Comparison of ENCODE assay signal across 1 cellular context in genomic region chr12:12266873-12267634, GRCh38.
A peak's percentile ranks its signal among the peaks of the same experiment; 100 is the strongest.
TF ChIP-seq lines count a peak whose summit lies in the region.

TSS of gene LRP6 (minus strand) at chr12:12267044. CDS start at chr12:12266735, 309 bp downstream.

TF ChIP-seq in HEK293, 187 proteins besides CTCF, POLR2A, EP300 and RAD21 (continued from another document and continues in another):
- TF ChIP-seq ZNF366 (tag by site-specific recombination; conservative IDR thresholded peaks at IDR 0.05): peak; percentile 86
- TF ChIP-seq SCRT2 (tag by site-specific recombination; IDR thresholded peaks at IDR 0.05): peak; percentile 81
- TF ChIP-seq ZNF214 (tag by site-specific recombination; IDR thresholded peaks at IDR 0.05; ENCODE audit: borderline replicate concordance): no peak
- TF ChIP-seq ZNF600 (tag by site-specific recombination; IDR thresholded peaks at IDR 0.05): peak; percentile 84
- TF ChIP-seq ZNF670 (tag by site-specific recombination; IDR thresholded peaks at IDR 0.05; ENCODE audit: low read depth): peak; percentile 95; the same call in 1 of the 2 replicates
- no peak for TF ChIP-seq HOXD13 (CRISPR knock-in tag; IDR thresholded peaks at IDR 0.05; ENCODE audit: borderline replicate concordance)
- peak; percentile 96 for TF ChIP-seq ZNF692 (tag by site-specific recombination; IDR thresholded peaks at IDR 0.05)
- TF ChIP-seq ZNF23 (tag by site-specific recombination; IDR thresholded peaks at IDR 0.05; ENCODE audit: borderline replicate concordance): no peak
- peak; percentile 22; the same call in 1 of the 2 replicates for TF ChIP-seq HOXC10 (CRISPR knock-in tag; IDR thresholded peaks at IDR 0.05)
- peak; percentile 99 for TF ChIP-seq ZNF24 (tag by site-specific recombination; IDR thresholded peaks at IDR 0.05)
- peak; percentile 86 for TF ChIP-seq TRIM28 (IDR thresholded peaks at IDR 0.05; ENCODE audit: borderline replicate concordance, low read length)
- peak; percentile 55; the same call in 1 of the 2 replicates for TF ChIP-seq ZNF548 (tag by site-specific recombination; IDR thresholded peaks at IDR 0.05)
- 0 out of 2 replicates have a peak, but pooled peaks have one; percentile 83 for TF ChIP-seq ZNF747 (tag by site-specific recombination; IDR thresholded peaks at IDR 0.05)
- TF ChIP-seq, protein P1, sequence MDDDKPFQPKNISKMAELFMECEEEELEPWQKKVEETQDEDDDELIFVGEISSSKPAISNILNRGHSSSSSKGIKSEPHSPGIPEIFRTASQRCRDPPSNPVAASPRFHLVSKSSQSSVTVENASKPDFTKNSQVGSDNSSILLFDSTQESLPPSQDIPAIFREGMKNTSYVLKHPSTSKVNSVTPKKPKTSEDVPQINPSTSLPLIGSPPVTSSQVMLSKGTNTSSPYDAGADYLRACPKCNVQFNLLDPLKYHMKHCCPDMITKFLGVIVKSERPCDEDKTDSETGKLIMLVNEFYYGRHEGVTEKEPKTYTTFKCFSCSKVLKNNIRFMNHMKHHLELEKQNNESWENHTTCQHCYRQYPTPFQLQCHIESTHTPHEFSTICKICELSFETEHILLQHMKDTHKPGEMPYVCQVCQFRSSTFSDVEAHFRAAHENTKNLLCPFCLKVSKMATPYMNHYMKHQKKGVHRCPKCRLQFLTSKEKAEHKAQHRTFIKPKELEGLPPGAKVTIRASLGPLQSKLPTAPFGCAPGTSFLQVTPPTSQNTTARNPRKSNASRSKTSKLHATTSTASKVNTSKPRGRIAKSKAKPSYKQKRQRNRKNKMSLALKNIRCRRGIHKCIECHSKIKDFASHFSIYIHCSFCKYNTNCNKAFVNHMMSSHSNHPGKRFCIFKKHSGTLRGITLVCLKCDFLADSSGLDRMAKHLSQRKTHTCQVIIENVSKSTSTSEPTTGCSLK (tag by site-specific recombination; IDR thresholded peaks at IDR 0.05): no peak
- peak; percentile 97 for TF ChIP-seq GLIS1 (tag by site-specific recombination; IDR thresholded peaks at IDR 0.05)
- TF ChIP-seq SP7 (tag by site-specific recombination; IDR thresholded peaks at IDR 0.05): peak; percentile 100
- TF ChIP-seq, protein P2, sequence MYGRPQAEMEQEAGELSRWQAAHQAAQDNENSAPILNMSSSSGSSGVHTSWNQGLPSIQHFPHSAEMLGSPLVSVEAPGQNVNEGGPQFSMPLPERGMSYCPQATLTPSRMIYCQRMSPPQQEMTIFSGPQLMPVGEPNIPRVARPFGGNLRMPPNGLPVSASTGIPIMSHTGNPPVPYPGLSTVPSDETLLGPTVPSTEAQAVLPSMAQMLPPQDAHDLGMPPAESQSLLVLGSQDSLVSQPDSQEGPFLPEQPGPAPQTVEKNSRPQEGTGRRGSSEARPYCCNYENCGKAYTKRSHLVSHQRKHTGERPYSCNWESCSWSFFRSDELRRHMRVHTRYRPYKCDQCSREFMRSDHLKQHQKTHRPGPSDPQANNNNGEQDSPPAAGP (tag by site-specific recombination; IDR thresholded peaks at IDR 0.05): peak; percentile 100
- TF ChIP-seq ZNF76 (tag by site-specific recombination; IDR thresholded peaks at IDR 0.05; ENCODE audit: borderline replicate concordance, low read depth): peak; percentile 93
- TF ChIP-seq ZNF184 (tag by site-specific recombination; IDR thresholded peaks at IDR 0.05): no peak; the same call in 1 of the 2 replicates
- TF ChIP-seq, protein P3, sequence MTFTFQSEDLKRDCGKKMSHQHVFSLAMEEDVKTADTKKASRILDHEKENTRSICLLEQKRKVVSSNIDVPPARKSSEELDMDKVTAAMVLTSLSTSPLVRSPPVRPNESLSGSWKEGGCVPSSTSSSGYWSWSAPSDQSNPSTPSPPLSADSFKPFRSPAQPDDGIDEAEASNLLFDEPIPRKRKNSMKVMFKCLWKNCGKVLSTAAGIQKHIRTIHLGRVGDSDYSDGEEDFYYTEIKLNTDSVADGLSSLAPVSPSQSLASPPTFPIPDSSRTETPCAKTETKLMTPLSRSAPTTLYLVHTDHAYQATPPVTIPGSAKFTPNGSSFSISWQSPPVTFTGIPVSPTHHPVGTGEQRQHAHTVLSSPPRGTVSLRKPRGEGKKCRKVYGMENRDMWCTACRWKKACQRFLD (tag by site-specific recombination; IDR thresholded peaks at IDR 0.05): peak; percentile 98
- TF ChIP-seq ZIC2 (tag by site-specific recombination; IDR thresholded peaks at IDR 0.05): peak; percentile 98
- TF ChIP-seq ZNF513 (tag by site-specific recombination; IDR thresholded peaks at IDR 0.05): no peak; the same call in 1 of the 2 replicates
- peak; percentile 99 for TF ChIP-seq ZFP37 (tag by site-specific recombination; IDR thresholded peaks at IDR 0.05)
- TF ChIP-seq, protein P4, sequence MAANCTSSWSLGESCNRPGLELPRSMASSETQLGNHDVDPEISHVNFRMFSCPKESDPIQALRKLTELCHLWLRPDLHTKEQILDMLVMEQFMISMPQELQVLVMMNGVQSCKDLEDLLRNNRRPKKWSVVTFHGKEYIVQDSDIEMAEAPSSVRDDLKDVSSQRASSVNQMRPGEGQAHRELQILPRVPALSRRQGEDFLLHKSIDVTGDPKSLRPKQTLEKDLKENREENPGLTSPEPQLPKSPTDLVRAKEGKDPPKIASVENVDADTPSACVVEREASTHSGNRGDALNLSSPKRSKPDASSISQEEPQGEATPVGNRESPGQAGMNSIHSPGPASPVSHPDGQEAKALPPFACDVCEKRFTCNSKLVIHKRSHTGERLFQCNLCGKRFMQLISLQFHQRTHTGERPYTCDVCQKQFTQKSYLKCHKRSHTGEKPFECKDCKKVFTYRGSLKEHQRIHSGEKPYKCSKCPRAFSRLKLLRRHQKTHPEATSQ (tag by site-specific recombination; IDR thresholded peaks at IDR 0.05): peak; percentile 97
- peak; percentile 100 for TF ChIP-seq ZNF777 (tag by site-specific recombination; IDR thresholded peaks at IDR 0.05; ENCODE audit: borderline replicate concordance)
- TF ChIP-seq, protein P5, sequence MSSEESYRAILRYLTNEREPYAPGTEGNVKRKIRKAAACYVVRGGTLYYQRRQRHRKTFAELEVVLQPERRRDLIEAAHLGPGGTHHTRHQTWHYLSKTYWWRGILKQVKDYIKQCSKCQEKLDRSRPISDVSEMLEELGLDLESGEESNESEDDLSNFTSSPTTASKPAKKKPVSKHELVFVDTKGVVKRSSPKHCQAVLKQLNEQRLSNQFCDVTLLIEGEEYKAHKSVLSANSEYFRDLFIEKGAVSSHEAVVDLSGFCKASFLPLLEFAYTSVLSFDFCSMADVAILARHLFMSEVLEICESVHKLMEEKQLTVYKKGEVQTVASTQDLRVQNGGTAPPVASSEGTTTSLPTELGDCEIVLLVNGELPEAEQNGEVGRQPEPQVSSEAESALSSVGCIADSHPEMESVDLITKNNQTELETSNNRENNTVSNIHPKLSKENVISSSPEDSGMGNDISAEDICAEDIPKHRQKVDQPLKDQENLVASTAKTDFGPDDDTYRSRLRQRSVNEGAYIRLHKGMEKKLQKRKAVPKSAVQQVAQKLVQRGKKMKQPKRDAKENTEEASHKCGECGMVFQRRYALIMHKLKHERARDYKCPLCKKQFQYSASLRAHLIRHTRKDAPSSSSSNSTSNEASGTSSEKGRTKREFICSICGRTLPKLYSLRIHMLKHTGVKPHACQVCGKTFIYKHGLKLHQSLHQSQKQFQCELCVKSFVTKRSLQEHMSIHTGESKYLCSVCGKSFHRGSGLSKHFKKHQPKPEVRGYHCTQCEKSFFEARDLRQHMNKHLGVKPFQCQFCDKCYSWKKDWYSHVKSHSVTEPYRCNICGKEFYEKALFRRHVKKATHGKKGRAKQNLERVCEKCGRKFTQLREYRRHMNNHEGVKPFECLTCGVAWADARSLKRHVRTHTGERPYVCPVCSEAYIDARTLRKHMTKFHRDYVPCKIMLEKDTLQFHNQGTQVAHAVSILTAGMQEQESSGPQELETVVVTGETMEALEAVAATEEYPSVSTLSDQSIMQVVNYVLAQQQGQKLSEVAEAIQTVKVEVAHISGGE (tag by site-specific recombination; conservative IDR thresholded peaks at IDR 0.05; ENCODE audit: low read depth): peak; percentile 70
- TF ChIP-seq ZFP41 (tag by site-specific recombination; IDR thresholded peaks at IDR 0.05; ENCODE audit: borderline replicate concordance): no peak
- TF ChIP-seq, protein P6, sequence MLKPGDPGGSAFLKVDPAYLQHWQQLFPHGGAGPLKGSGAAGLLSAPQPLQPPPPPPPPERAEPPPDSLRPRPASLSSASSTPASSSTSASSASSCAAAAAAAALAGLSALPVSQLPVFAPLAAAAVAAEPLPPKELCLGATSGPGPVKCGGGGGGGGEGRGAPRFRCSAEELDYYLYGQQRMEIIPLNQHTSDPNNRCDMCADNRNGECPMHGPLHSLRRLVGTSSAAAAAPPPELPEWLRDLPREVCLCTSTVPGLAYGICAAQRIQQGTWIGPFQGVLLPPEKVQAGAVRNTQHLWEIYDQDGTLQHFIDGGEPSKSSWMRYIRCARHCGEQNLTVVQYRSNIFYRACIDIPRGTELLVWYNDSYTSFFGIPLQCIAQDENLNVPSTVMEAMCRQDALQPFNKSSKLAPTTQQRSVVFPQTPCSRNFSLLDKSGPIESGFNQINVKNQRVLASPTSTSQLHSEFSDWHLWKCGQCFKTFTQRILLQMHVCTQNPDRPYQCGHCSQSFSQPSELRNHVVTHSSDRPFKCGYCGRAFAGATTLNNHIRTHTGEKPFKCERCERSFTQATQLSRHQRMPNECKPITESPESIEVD (tag by site-specific recombination; IDR thresholded peaks at IDR 0.05): peak; percentile 40; the same call in 1 of the 2 replicates
- TF ChIP-seq ZEB2 (tag by site-specific recombination; IDR thresholded peaks at IDR 0.05): peak; percentile 100
- TF ChIP-seq AEBP2 (tag by site-specific recombination; IDR thresholded peaks at IDR 0.05; ENCODE audit: borderline replicate concordance): no peak
- TF ChIP-seq, protein P7, sequence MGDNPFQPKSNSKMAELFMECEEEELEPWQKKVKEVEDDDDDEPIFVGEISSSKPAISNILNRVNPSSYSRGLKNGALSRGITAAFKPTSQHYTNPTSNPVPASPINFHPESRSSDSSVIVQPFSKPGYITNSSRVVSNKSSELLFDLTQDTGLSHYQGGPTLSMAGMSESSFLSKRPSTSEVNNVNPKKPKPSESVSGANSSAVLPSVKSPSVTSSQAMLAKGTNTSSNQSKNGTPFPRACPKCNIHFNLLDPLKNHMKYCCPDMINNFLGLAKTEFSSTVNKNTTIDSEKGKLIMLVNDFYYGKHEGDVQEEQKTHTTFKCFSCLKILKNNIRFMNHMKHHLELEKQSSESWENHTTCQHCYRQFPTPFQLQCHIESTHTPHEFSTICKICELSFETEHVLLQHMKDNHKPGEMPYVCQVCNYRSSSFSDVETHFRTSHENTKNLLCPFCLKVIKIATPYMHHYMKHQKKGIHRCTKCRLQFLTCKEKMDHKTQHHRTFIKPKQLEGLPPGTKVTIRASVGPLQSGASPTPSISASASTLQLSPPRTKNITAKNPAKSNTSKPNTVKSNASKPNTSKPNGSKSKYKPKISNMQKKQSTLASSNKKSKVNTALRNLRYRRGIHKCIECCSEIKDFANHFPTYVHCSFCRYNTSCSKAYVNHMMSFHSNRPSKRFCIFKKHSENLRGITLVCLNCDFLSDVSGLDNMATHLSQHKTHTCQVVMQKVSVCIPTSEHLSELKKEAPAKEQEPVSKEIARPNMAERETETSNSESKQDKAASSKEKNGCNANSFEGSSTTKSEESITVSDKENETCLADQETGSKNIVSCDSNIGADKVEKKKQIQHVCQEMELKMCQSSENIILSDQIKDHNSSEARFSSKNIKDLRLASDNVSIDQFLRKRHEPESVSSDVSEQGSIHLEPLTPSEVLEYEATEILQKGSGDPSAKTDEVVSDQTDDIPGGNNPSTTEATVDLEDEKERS (tag by site-specific recombination; IDR thresholded peaks at IDR 0.05): peak; percentile 93
- TF ChIP-seq YY2 (tag by site-specific recombination; IDR thresholded peaks at IDR 0.05): peak; percentile 95
- peak; percentile 99 for TF ChIP-seq REPIN1 (tag by site-specific recombination; IDR thresholded peaks at IDR 0.05; ENCODE audit: low read depth)
- peak; percentile 67; the same call in 1 of the 2 replicates for TF ChIP-seq ZNF776 (tag by site-specific recombination; IDR thresholded peaks at IDR 0.05; ENCODE audit: borderline replicate concordance)
- TF ChIP-seq ZNF555 (tag by site-specific recombination; conservative IDR thresholded peaks at IDR 0.05): no peak
